Comparison of ENCODE assay signal across 1 cellular context in genomic region chr18:62526098-62527025, GRCh38.
TF ChIP-seq lines count a peak whose summit lies in the region.

No MANE protein-coding gene starts in this region.

TF ChIP-seq in K562, 482 proteins besides CTCF, POLR2A, EP300 and RAD21 (continued from another document):
- TF ChIP-seq FOXP4 (CRISPR knock-in tag; IDR thresholded peaks at IDR 0.05; ENCODE audit: borderline replicate concordance) (no peak), ZBTB1 (CRISPR knock-in tag; IDR thresholded peaks at IDR 0.05; ENCODE audit: borderline replicate concordance, low read depth) (no peak), JUNB (CRISPR knock-in tag; conservative IDR thresholded peaks at IDR 0.05) (no peak), MCM3 (IDR thresholded peaks at IDR 0.05) (no peak), ZNF589 (CRISPR knock-in tag; IDR thresholded peaks at IDR 0.05; ENCODE audit: low read depth) (no peak), SRF (CRISPR knock-in tag; IDR thresholded peaks at IDR 0.05) (no peak), NR2F6 (CRISPR knock-in tag; IDR thresholded peaks at IDR 0.05) (no peak), ZNF263 (CRISPR knock-in tag; IDR thresholded peaks at IDR 0.05; ENCODE audit: borderline replicate concordance) (0 out of 2 replicates have a peak, but pooled peaks have one; percentile 25), NFATC3 (IDR thresholded peaks at IDR 0.05) (no peak), ZNF398 (CRISPR knock-in tag; IDR thresholded peaks at IDR 0.05) (no peak), PATZ1 (CRISPR knock-in tag; IDR thresholded peaks at IDR 0.05; ENCODE audit: borderline replicate concordance) (no peak), POLR2G (IDR thresholded peaks at IDR 0.05; ENCODE audit: low read depth, low read length) (peak; percentile 87), RBBP5 (IDR thresholded peaks at IDR 0.05; ENCODE audit: borderline replicate concordance, insufficient read depth, low read length, poor library complexity, severe bottlenecking) (peak; percentile 86), CBX8 (IDR thresholded peaks at IDR 0.05; ENCODE audit: borderline replicate concordance, extremely low read depth, low read depth, low read length, poor library complexity, severe bottlenecking) (no peak), ZNF232 (CRISPR knock-in tag; IDR thresholded peaks at IDR 0.05) (no peak), YBX1 (IDR thresholded peaks at IDR 0.05) (no peak), FOXP1 (CRISPR knock-in tag; IDR thresholded peaks at IDR 0.05) (no peak), LEF1 (IDR thresholded peaks at IDR 0.05) (0 out of 2 replicates have a peak, but pooled peaks have one; percentile 12), RBM14 (IDR thresholded peaks at IDR 0.05; ENCODE audit: borderline replicate concordance, insufficient read depth, low read depth, low read length) (no peak), PML (IDR thresholded peaks at IDR 0.05; ENCODE audit: low read length) (no peak), RBM34 (IDR thresholded peaks at IDR 0.05; ENCODE audit: borderline replicate concordance, insufficient read depth, low read length) (no peak), CREB3 (tag; conservative IDR thresholded peaks at IDR 0.05; ENCODE audit: low read depth) (no peak), MTA3 (IDR thresholded peaks at IDR 0.05; ENCODE audit: borderline replicate concordance) (peak; percentile 84; the same call in 1 of the 2 replicates), HLTF (IDR thresholded peaks at IDR 0.05) (no peak), ZNF121 (CRISPR knock-in tag; conservative IDR thresholded peaks at IDR 0.05) (no peak), NR2C1 (IDR thresholded peaks at IDR 0.05) (peak; percentile 92), NR2C1 (tag; IDR thresholded peaks at IDR 0.05) (peak; percentile 93), KDM4B (IDR thresholded peaks at IDR 0.05; ENCODE audit: borderline replicate concordance in 2 of 2, low read depth in 1 of 2) (peak in 1 of 2 experiments; percentile 70; a peak in 1 of 4 replicates), TAF1 (IDR thresholded peaks at IDR 0.05; ENCODE audit: control insufficient read depth, extremely low read depth, insufficient read depth, low read length, severe bottlenecking) (no peak), DNMT1 (IDR thresholded peaks at IDR 0.05) (no peak), POLR2AphosphoS2 (IDR thresholded peaks at IDR 0.05; ENCODE audit: low read length) (no peak), PRMT5 (CRISPR knock-in tag; IDR thresholded peaks at IDR 0.05) (no peak), ZNF699 (CRISPR knock-in tag; IDR thresholded peaks at IDR 0.05; ENCODE audit: insufficient replicate concordance) (no peak), TEAD4 (IDR thresholded peaks at IDR 0.05; ENCODE audit: low read length) (no peak), TEAD4 (CRISPR knock-in tag; IDR thresholded peaks at IDR 0.05; ENCODE audit: borderline replicate concordance) (no peak), ZNF717 (CRISPR knock-in tag; IDR thresholded peaks at IDR 0.05) (no peak), SRSF3 (IDR thresholded peaks at IDR 0.05; ENCODE audit: insufficient read depth, low read length) (no peak), CCNT2 (IDR thresholded peaks at IDR 0.05; ENCODE audit: borderline replicate concordance, extremely low read depth, insufficient read length, low read depth, low read length) (peak; percentile 83)
- TF ChIP-seq, protein P1, sequence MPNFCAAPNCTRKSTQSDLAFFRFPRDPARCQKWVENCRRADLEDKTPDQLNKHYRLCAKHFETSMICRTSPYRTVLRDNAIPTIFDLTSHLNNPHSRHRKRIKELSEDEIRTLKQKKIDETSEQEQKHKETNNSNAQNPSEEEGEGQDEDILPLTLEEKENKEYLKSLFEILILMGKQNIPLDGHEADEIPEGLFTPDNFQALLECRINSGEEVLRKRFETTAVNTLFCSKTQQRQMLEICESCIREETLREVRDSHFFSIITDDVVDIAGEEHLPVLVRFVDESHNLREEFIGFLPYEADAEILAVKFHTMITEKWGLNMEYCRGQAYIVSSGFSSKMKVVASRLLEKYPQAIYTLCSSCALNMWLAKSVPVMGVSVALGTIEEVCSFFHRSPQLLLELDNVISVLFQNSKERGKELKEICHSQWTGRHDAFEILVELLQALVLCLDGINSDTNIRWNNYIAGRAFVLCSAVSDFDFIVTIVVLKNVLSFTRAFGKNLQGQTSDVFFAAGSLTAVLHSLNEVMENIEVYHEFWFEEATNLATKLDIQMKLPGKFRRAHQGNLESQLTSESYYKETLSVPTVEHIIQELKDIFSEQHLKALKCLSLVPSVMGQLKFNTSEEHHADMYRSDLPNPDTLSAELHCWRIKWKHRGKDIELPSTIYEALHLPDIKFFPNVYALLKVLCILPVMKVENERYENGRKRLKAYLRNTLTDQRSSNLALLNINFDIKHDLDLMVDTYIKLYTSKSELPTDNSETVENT (CRISPR knock-in tag; IDR thresholded peaks at IDR 0.05): no peak
- TF ChIP-seq, protein P2, sequence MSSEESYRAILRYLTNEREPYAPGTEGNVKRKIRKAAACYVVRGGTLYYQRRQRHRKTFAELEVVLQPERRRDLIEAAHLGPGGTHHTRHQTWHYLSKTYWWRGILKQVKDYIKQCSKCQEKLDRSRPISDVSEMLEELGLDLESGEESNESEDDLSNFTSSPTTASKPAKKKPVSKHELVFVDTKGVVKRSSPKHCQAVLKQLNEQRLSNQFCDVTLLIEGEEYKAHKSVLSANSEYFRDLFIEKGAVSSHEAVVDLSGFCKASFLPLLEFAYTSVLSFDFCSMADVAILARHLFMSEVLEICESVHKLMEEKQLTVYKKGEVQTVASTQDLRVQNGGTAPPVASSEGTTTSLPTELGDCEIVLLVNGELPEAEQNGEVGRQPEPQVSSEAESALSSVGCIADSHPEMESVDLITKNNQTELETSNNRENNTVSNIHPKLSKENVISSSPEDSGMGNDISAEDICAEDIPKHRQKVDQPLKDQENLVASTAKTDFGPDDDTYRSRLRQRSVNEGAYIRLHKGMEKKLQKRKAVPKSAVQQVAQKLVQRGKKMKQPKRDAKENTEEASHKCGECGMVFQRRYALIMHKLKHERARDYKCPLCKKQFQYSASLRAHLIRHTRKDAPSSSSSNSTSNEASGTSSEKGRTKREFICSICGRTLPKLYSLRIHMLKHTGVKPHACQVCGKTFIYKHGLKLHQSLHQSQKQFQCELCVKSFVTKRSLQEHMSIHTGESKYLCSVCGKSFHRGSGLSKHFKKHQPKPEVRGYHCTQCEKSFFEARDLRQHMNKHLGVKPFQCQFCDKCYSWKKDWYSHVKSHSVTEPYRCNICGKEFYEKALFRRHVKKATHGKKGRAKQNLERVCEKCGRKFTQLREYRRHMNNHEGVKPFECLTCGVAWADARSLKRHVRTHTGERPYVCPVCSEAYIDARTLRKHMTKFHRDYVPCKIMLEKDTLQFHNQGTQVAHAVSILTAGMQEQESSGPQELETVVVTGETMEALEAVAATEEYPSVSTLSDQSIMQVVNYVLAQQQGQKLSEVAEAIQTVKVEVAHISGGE (CRISPR knock-in tag; IDR thresholded peaks at IDR 0.05): peak in 1 of 3 experiments; percentile 80; a peak in 2 of 6 replicates
- TF ChIP-seq, protein P3, sequence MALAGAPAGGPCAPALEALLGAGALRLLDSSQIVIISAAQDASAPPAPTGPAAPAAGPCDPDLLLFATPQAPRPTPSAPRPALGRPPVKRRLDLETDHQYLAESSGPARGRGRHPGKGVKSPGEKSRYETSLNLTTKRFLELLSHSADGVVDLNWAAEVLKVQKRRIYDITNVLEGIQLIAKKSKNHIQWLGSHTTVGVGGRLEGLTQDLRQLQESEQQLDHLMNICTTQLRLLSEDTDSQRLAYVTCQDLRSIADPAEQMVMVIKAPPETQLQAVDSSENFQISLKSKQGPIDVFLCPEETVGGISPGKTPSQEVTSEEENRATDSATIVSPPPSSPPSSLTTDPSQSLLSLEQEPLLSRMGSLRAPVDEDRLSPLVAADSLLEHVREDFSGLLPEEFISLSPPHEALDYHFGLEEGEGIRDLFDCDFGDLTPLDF (CRISPR knock-in tag; IDR thresholded peaks at IDR 0.05): no peak
- TF ChIP-seq, protein P4, sequence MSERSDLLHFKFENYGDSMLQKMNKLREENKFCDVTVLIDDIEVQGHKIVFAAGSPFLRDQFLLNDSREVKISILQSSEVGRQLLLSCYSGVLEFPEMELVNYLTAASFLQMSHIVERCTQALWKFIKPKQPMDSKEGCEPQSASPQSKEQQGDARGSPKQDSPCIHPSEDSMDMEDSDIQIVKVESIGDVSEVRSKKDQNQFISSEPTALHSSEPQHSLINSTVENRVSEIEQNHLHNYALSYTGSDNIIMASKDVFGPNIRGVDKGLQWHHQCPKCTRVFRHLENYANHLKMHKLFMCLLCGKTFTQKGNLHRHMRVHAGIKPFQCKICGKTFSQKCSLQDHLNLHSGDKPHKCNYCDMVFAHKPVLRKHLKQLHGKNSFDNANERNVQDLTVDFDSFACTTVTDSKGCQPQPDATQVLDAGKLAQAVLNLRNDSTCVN (CRISPR knock-in tag; IDR thresholded peaks at IDR 0.05): no peak
TF ChIP-seq in K562: peak in this region for 95.
